15 cellular contexts compared by ENCODE assay signal in the genomic region with DNA sequence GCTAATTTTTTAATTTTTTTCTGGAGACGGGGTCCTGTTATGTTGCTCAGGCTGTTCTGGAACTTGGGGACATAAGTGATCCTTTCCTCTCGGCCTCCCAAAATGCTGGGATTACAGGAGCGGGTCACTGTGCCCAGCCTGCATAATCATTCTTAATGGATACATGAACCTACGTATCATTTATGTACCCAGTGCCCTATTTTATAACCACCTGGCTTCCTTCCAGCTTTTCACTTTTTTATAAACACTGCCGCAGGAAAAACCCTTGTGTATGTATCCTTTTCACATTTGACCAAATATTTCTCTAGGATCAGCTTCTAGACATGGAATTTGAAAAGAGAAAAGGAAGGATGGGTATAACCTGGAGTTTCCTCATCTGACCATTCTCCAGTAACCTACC.
"Had no signal": no experiment of that assay in that cellular context is flagged by ENCODE, and none has a peak within 500 bp of the region (broad histone marks: within the 10 kb centered on the region; RNA-seq: fewer than 3 reads in every experiment).

No MANE protein-coding gene starts in this region.

- H3K4me1 ChIP-seq: heart left ventricle had no signal

- H3K27me3 ChIP-seq: neutrophil, stomach had no signal

- FAIRE-seq: frontal cortex, urothelium cell line had no signal

- H3K9me3 ChIP-seq: heart left ventricle, neutrophil, stomach, thoracic aorta had no signal

- H3K27ac ChIP-seq: coronary artery, heart left ventricle, neutrophil, stomach, thoracic aorta had no signal

- H3K4me3 ChIP-seq: coronary artery, heart left ventricle, stomach, thoracic aorta had no signal

- H3K36me3 ChIP-seq: heart left ventricle, neutrophil, stomach, thoracic aorta had no signal

- DNase-seq: effector CD4-positive, alpha-beta T cell; heart left ventricle; hippocampal formation; mesendoderm; naive thymus-derived CD8-positive, alpha-beta T cell; stimulated activated CD4-positive, alpha-beta T cell treated with anti-CD3 and anti-CD28 coated beads, Interleukin-2, amount 100 ng/mL, for 24 hours; stimulated activated CD4-positive, alpha-beta T cell treated with anti-CD3 and anti-CD28 coated beads, Interleukin-4, amount 100 ng/mL, for 4 hours; stimulated activated naive CD4-positive, alpha-beta T cell; stomach; substantia nigra had no signal
